11 cellular contexts compared by ENCODE assay signal in genomic region chr1:19442150-19443096, GRCh38. TPM values are rescaled to one million over a fixed set of nuclear protein-coding genes. Genes with fewer than 3 reads are reported as not detected.
DNase-seq lines count a peak whose midpoint lies in the region; ATAC-seq, FAIRE-seq and TF ChIP-seq lines count a peak whose summit lies in the region.
"Had no signal": no experiment of that assay in that cellular context is flagged by ENCODE, and none has a peak within 500 bp of the region (broad histone marks: within the 10 kb centered on the region; RNA-seq: fewer than 3 reads in every experiment).

No MANE protein-coding gene starts in this region.

- H3K9me3 ChIP-seq in left ventricle myocardium inferior (replicated peaks): no peaks in the 10 kb centered on the region
- no peaks in the 10 kb centered on the region for H3K9me3 ChIP-seq in muscle layer of colon (ENCODE audit: low read length)
- no peaks in the 10 kb centered on the region for H3K9me3 ChIP-seq in body of pancreas

- FAIRE-seq in GM19239 (lab: Jason Lieb, UNC): no peak

- no peak for ATAC-seq in Right ventricle myocardium inferior
- ATAC-seq in body of pancreas: no peak
- no peak for ATAC-seq in HG03039 (IDR thresholded peaks at IDR 0.05; ENCODE audit: unreplicated experiment)

- TF ChIP-seq CTCF in left ventricle myocardium inferior (IDR thresholded peaks at IDR 0.05; ENCODE audit: borderline replicate concordance) (no peak), body of pancreas (IDR thresholded peaks at IDR 0.05) (no peak)

- H3K4me3 ChIP-seq in left ventricle myocardium inferior: no peak overlapping the region
- peak overlapping the region in 1 of 2 donors; percentile 1 for H3K4me3 ChIP-seq in muscle layer of colon (ENCODE audit: low read depth in 1 of 2, low read length in 2 of 2)
- no peak overlapping the region for H3K4me3 ChIP-seq in urinary bladder (ENCODE audit: low read depth, low read length)
- no peak overlapping the region for H3K4me3 ChIP-seq in body of pancreas

- H3K27ac ChIP-seq in left ventricle myocardium inferior (replicated peaks): peak overlapping the region; percentile 88
- peak overlapping the region; percentile 80 for H3K27ac ChIP-seq in caudate nucleus (ENCODE audit: low read depth, low read length)
- peak overlapping the region; percentile 71 for H3K27ac ChIP-seq in muscle layer of colon (ENCODE audit: low read depth, low read length)
- H3K27ac ChIP-seq in urinary bladder (ENCODE audit: low read depth): peak overlapping the region; percentile 59
- peak overlapping the region in 1 of 4 donors; percentile 17 for H3K27ac ChIP-seq in body of pancreas

- 31% methylated on average over 22 of the region's 22 CpGs for WGBS in urinary bladder
- 80 to 81% methylated on average over 19 to 22 of the region's 22 CpGs for WGBS in body of pancreas, 2 donors

- intact Hi-C loops in left ventricle myocardium inferior (cut with micrococcal nuclease) (no loop called here), Right ventricle myocardium inferior (cut with DNase I) (no loop called here), body of pancreas (cut with DNase I) (no loop called here)

- no peak for TF ChIP-seq POLR2A in body of pancreas (IDR thresholded peaks at IDR 0.05)

- peak overlapping the region; percentile 50 for H3K9ac ChIP-seq in muscle layer of colon (ENCODE audit: low read length)

- no peaks in the 10 kb centered on the region for H3K36me3 ChIP-seq in left ventricle myocardium inferior
- no peaks in the 10 kb centered on the region for H3K36me3 ChIP-seq in muscle layer of colon (ENCODE audit: insufficient read depth, low read length)
- no peaks in the 10 kb centered on the region for H3K36me3 ChIP-seq in urinary bladder (ENCODE audit: insufficient read depth)
- H3K36me3 ChIP-seq in body of pancreas (replicated peaks in 1 of 2; ENCODE audit: insufficient read depth in 1 of 2, low read depth in 2 of 2): no peaks in the 10 kb centered on the region

- H3K27me3 ChIP-seq in left ventricle myocardium inferior (ENCODE audit: low read depth) (no peaks in the 10 kb centered on the region), muscle layer of colon (ENCODE audit: control insufficient read depth in 1 of 2, insufficient read depth in 2 of 2, low read length in 2 of 2) (no peaks in the 10 kb centered on the region), body of pancreas (no peaks in the 10 kb centered on the region)

- DNase-seq in left ventricle myocardium inferior (no peak), Right ventricle myocardium inferior (ENCODE audit: missing footprints) (no peak), caudate nucleus (lab: John Stamatoyannopoulos, UW) (peak in 1 of 61 donors; percentile 28), GM19239 (ENCODE audit: insufficient read length, low spot score) (no peak), body of pancreas (no peak)
- DNase-seq: Karpas-422; stimulated activated naive CD4-positive, alpha-beta T cell treated with Interleukin-2 at 50 U/mL for 16 hours; T-helper 9 cell had no signal

- H3K4me1 ChIP-seq in left ventricle myocardium inferior (peaks cover 99% of the 10 kb centered on the region), muscle layer of colon (ENCODE audit: insufficient read depth, low read length) (peaks cover 86% of the 10 kb centered on the region), urinary bladder (ENCODE audit: insufficient read depth) (no peaks in the 10 kb centered on the region), body of pancreas (peaks cover 36% of the 10 kb centered on the region)

RNA-seq across cellular contexts. Expression of gene CAPZB, which starts 42.9 kb away (rescaled TPM):
- total RNA-seq in left ventricle myocardium inferior (217 TPM), Right ventricle myocardium inferior (267 TPM), urinary bladder (77.1 TPM), body of pancreas (10 to 100 TPM; 35.5 to 54.1 TPM)
- polyA plus RNA-seq in urinary bladder: 372 TPM
